Comparison of ENCODE assay signal across 26 cellular contexts in genomic region chr7:159139202-159139601, GRCh38. TPM values are rescaled to one million over a fixed set of nuclear protein-coding genes. Genes with fewer than 3 reads are reported as not detected.
A peak's percentile ranks its signal among the peaks of the same experiment; 100 is the strongest.
DNase-seq lines count a peak whose midpoint lies in the region; ATAC-seq, FAIRE-seq and TF ChIP-seq lines count a peak whose summit lies in the region.
"Had no signal": no experiment of that assay in that cellular context is flagged by ENCODE, and none has a peak within 500 bp of the region (broad histone marks: within the 10 kb centered on the region; RNA-seq: fewer than 3 reads in every experiment).

No MANE protein-coding gene starts in this region.

- TF ChIP-seq POLR2A in testis (IDR thresholded peaks at IDR 0.05), result no peak

- 95% methylated on average over 8 to 10 of the region's 10 CpGs for WGBS in testis, 2 donors

- TF ChIP-seq CTCF in right atrium auricular region (IDR thresholded peaks at IDR 0.05), result no peak
- no peak for TF ChIP-seq CTCF in kidney (IDR thresholded peaks at IDR 0.05; ENCODE audit: borderline replicate concordance, extremely low read depth, insufficient read depth)
- no peak for TF ChIP-seq CTCF in testis (IDR thresholded peaks at IDR 0.05)

- H3K4me3 ChIP-seq in right atrium auricular region, result no peak overlapping the region
- no peak overlapping the region for H3K4me3 ChIP-seq in kidney (ENCODE audit: low read length in 2 of 2)
- H3K4me3 ChIP-seq in testis, result no peak overlapping the region
- H3K4me3 ChIP-seq: BLaER1, GM23338, HAP-1 had no signal

- FAIRE-seq in kidney (lab: Jason Lieb, UNC), result no peak
- FAIRE-seq: A204.1 had no signal

- H3K9ac ChIP-seq in kidney (ENCODE audit: low read length in 2 of 2), result no peak overlapping the region
- H3K9ac ChIP-seq: BLaER1 had no signal

- H3K4me1 ChIP-seq in right atrium auricular region (peaks cover 0 to 25% of the 10 kb centered on the region in 2 donors), kidney (ENCODE audit: control insufficient read depth in 1 of 2, insufficient read depth in 1 of 2, low read depth in 1 of 2, low read length in 2 of 2) (no peaks in the 10 kb centered on the region), testis (no peaks in the 10 kb centered on the region)
- H3K4me1 ChIP-seq: HAP-1 had no signal

- peaks cover 6% of the 10 kb centered on the region for H3K4me1 Mint-ChIP-seq in activated CD4-positive, alpha-beta memory T cell treated with anti-CD3 and anti-CD28 coated beads, Interleukin-2, amount 10 ng/mL, durations not matched to agents 7 days and 5 days
- H3K4me1 Mint-ChIP-seq in activated CD4-positive, alpha-beta memory T cell treated with anti-CD3 and anti-CD28 coated beads for 36 hours (ENCODE audit: low read depth), result peaks cover 2% of the 10 kb centered on the region
- no peaks in the 10 kb centered on the region for H3K4me1 Mint-ChIP-seq in stimulated activated naive B cell treated with anti-CD40 and anti-IgM and Interleukin-4, amounts not matched to agents 10 μg/mL and 1 μg/mL and 100 μg/mL, for 72 hours

- no peaks in the 10 kb centered on the region for H3K36me3 Mint-ChIP-seq in activated CD4-positive, alpha-beta memory T cell treated with anti-CD3 and anti-CD28 coated beads, Interleukin-2, amount 10 ng/mL, durations not matched to agents 7 days and 5 days (ENCODE audit: low read depth)
- no peaks in the 10 kb centered on the region for H3K36me3 Mint-ChIP-seq in activated CD4-positive, alpha-beta memory T cell treated with anti-CD3 and anti-CD28 coated beads for 36 hours
- no peaks in the 10 kb centered on the region for H3K36me3 Mint-ChIP-seq in stimulated activated naive B cell treated with anti-CD40 and anti-IgM and Interleukin-4, amounts not matched to agents 10 μg/mL and 1 μg/mL and 100 μg/mL, for 72 hours

- DNase-seq in activated CD4-positive, alpha-beta memory T cell treated with anti-CD3 and anti-CD28 coated beads, Interleukin-2, amount 10 ng/mL, durations not matched to agents 7 days and 5 days, result peak; percentile 13
- DNase-seq in activated CD4-positive, alpha-beta memory T cell treated with anti-CD3 and anti-CD28 coated beads for 36 hours, result no peak
- DNase-seq in left ventricle myocardium superior (peak; percentile 23), right atrium auricular region (ENCODE audit: low spot score) (no peak), kidney (peak; percentile 33), testis (peak; percentile 6)
- no peak for DNase-seq in stimulated activated naive B cell treated with anti-CD40 and anti-IgM and Interleukin-4, amounts not matched to agents 10 μg/mL and 1 μg/mL and 100 μg/mL, for 72 hours
- DNase-seq: DMS53, HFFc6, KBM-7, MV-4-11, NCI-H1694 treated with DMSO at 0.1 percent for 48 hours, NCI-H2081, NCI-H2227 treated with DMSO at 0.1 percent for 48 hours, PC-3 had no signal

- CTCF ChIA-PET in activated CD4-positive, alpha-beta memory T cell treated with anti-CD3 and anti-CD28 coated beads, Interleukin-2, amount 10 ng/mL, durations not matched to agents 7 days and 5 days (lab: Charles Lee), result no interaction called here
- CTCF ChIA-PET in activated CD4-positive, alpha-beta memory T cell treated with anti-CD3 and anti-CD28 coated beads for 36 hours (lab: Charles Lee), result no interaction called here

- H3K27ac Mint-ChIP-seq in activated CD4-positive, alpha-beta memory T cell treated with anti-CD3 and anti-CD28 coated beads, Interleukin-2, amount 10 ng/mL, durations not matched to agents 7 days and 5 days, result no peak overlapping the region
- H3K27ac Mint-ChIP-seq in activated CD4-positive, alpha-beta memory T cell treated with anti-CD3 and anti-CD28 coated beads for 36 hours, result no peak overlapping the region
- H3K27ac Mint-ChIP-seq in stimulated activated naive B cell treated with anti-CD40 and anti-IgM and Interleukin-4, amounts not matched to agents 10 μg/mL and 1 μg/mL and 100 μg/mL, for 72 hours, result no peak overlapping the region
- H3K27ac Mint-ChIP-seq: CD4-positive, alpha-beta T cell; GM23338; HFFc6 had no signal

- POLR2A ChIA-PET in activated CD4-positive, alpha-beta memory T cell treated with anti-CD3 and anti-CD28 coated beads, Interleukin-2, amount 10 ng/mL, durations not matched to agents 7 days and 5 days (lab: Charles Lee), result no interaction called here
- POLR2A ChIA-PET in activated CD4-positive, alpha-beta memory T cell treated with anti-CD3 and anti-CD28 coated beads for 36 hours (lab: Charles Lee), result no interaction called here

- H3K9me3 ChIP-seq in right atrium auricular region (no peaks in the 10 kb centered on the region), kidney (ENCODE audit: control insufficient read depth in 1 of 2, low read length in 2 of 2) (peaks cover 0 to 2% of the 10 kb centered on the region in 2 donors), testis (no peaks in the 10 kb centered on the region)
- H3K9me3 ChIP-seq: BLaER1, HAP-1 had no signal

- H3K27me3 Mint-ChIP-seq in activated CD4-positive, alpha-beta memory T cell treated with anti-CD3 and anti-CD28 coated beads, Interleukin-2, amount 10 ng/mL, durations not matched to agents 7 days and 5 days, result peaks cover 31% of the 10 kb centered on the region
- peaks cover 36% of the 10 kb centered on the region for H3K27me3 Mint-ChIP-seq in activated CD4-positive, alpha-beta memory T cell treated with anti-CD3 and anti-CD28 coated beads for 36 hours
- peaks cover 19 to 36% of the 10 kb centered on the region in 2 donors for H3K27me3 Mint-ChIP-seq in stimulated activated naive B cell treated with anti-CD40 and anti-IgM and Interleukin-4, amounts not matched to agents 10 μg/mL and 1 μg/mL and 100 μg/mL, for 72 hours

- H3K36me3 ChIP-seq in right atrium auricular region (peaks cover 6% of the 10 kb centered on the region), kidney (ENCODE audit: control insufficient read depth in 1 of 2, insufficient read depth in 2 of 2, low read length in 2 of 2) (no peaks in the 10 kb centered on the region), testis (ENCODE audit: low read depth, missing control alignments) (no peaks in the 10 kb centered on the region)
- H3K36me3 ChIP-seq: BLaER1, HAP-1 had no signal

- H3K27ac ChIP-seq in right atrium auricular region (no peak overlapping the region), kidney (ENCODE audit: low read depth in 2 of 2, low read length in 2 of 2) (no peak overlapping the region), testis (no peak overlapping the region)
- H3K27ac ChIP-seq: BLaER1 had no signal

- no peaks in the 10 kb centered on the region for H3K9me3 Mint-ChIP-seq in activated CD4-positive, alpha-beta memory T cell treated with anti-CD3 and anti-CD28 coated beads, Interleukin-2, amount 10 ng/mL, durations not matched to agents 7 days and 5 days
- no peaks in the 10 kb centered on the region for H3K9me3 Mint-ChIP-seq in activated CD4-positive, alpha-beta memory T cell treated with anti-CD3 and anti-CD28 coated beads for 36 hours
- no peaks in the 10 kb centered on the region for H3K9me3 Mint-ChIP-seq in stimulated activated naive B cell treated with anti-CD40 and anti-IgM and Interleukin-4, amounts not matched to agents 10 μg/mL and 1 μg/mL and 100 μg/mL, for 72 hours
- H3K9me3 Mint-ChIP-seq: CD4-positive, alpha-beta T cell had no signal

- intact Hi-C loops in activated CD4-positive, alpha-beta memory T cell treated with anti-CD3 and anti-CD28 coated beads for 36 hours (cut with micrococcal nuclease), result no loop called here
- intact Hi-C loops in left ventricle myocardium superior (cut with micrococcal nuclease), result no loop called here
- intact Hi-C loops in kidney (cut with DNase I), result no loop called here
- intact Hi-C loops in testis (cut with DNase I; ENCODE audit: low total_unique reads), result no loop called here

- H3K27me3 ChIP-seq in right atrium auricular region (no peaks in the 10 kb centered on the region), testis (no peaks in the 10 kb centered on the region)

- H3K4me3 Mint-ChIP-seq in activated CD4-positive, alpha-beta memory T cell treated with anti-CD3 and anti-CD28 coated beads, Interleukin-2, amount 10 ng/mL, durations not matched to agents 7 days and 5 days, result no peak overlapping the region
- no peak overlapping the region for H3K4me3 Mint-ChIP-seq in activated CD4-positive, alpha-beta memory T cell treated with anti-CD3 and anti-CD28 coated beads for 36 hours
- H3K4me3 Mint-ChIP-seq in stimulated activated naive B cell treated with anti-CD40 and anti-IgM and Interleukin-4, amounts not matched to agents 10 μg/mL and 1 μg/mL and 100 μg/mL, for 72 hours, result no peak overlapping the region
- H3K4me3 Mint-ChIP-seq: CD4-positive, alpha-beta T cell; GM23338; HFFc6 had no signal

- ATAC-seq in left ventricle myocardium superior (no peak), GM18867 (IDR thresholded peaks at IDR 0.05; ENCODE audit: unreplicated experiment) (no peak)
- ATAC-seq in stimulated activated naive B cell treated with anti-CD40 and anti-IgM and Interleukin-4, amounts not matched to agents 10 μg/mL and 1 μg/mL and 100 μg/mL, for 72 hours (replicated peaks), result no peak
- ATAC-seq: GM23338, PC-3 had no signal

RNA-seq across cellular contexts. Expression of gene VIPR2, which starts 5.5 kb away (rescaled TPM):
- total RNA-seq in activated CD4-positive, alpha-beta memory T cell treated with anti-CD3 and anti-CD28 coated beads, Interleukin-2, amount 10 ng/mL, durations not matched to agents 7 days and 5 days, result under 1 TPM; 0.13 to 0.23 TPM
- total RNA-seq in activated CD4-positive, alpha-beta memory T cell treated with anti-CD3 and anti-CD28 coated beads for 36 hours, result under 1 TPM; 0.55 to 0.56 TPM
- total RNA-seq in left ventricle myocardium superior (21.3 TPM), right atrium auricular region (10 to 100 TPM in 1 of 2 donors, 1 to 10 TPM in 1; 3.8 to 13.4 TPM), kidney (0.91 TPM), testis (1 to 10 TPM; 4.9 to 5.3 TPM)
- polyA plus RNA-seq in kidney (ENCODE audit: insufficient read depth, low read depth, low replicate concordance) (1.3 TPM), testis (ENCODE audit: insufficient read depth, low read depth, low replicate concordance) (2.5 TPM)
- total RNA-seq: G401, HFFc6, LHCN-M2, MCF 10A, PC-3, SK-MEL-5 had no signal
- polyA plus RNA-seq: AG04450 had no signal

Comparison
In these comparisons a context has a peak if more than half of its experiments do, and no peak if none do; other contexts are left out.
1. DNase-seq: peak in activated CD4-positive, alpha-beta memory T cell treated with anti-CD3 and anti-CD28 coated beads, Interleukin-2, amount 10 ng/mL, durations not matched to agents 7 days and 5 days (single experiment), left ventricle myocardium superior (single experiment), kidney (single experiment) and testis (single experiment); none in activated CD4-positive, alpha-beta memory T cell treated with anti-CD3 and anti-CD28 coated beads for 36 hours (single experiment), right atrium auricular region (single experiment) and stimulated activated naive B cell treated with anti-CD40 and anti-IgM and Interleukin-4, amounts not matched to agents 10 μg/mL and 1 μg/mL and 100 μg/mL, for 72 hours (single experiment).